ENCODE assay signal across 32 cellular contexts in the genomic region with DNA sequence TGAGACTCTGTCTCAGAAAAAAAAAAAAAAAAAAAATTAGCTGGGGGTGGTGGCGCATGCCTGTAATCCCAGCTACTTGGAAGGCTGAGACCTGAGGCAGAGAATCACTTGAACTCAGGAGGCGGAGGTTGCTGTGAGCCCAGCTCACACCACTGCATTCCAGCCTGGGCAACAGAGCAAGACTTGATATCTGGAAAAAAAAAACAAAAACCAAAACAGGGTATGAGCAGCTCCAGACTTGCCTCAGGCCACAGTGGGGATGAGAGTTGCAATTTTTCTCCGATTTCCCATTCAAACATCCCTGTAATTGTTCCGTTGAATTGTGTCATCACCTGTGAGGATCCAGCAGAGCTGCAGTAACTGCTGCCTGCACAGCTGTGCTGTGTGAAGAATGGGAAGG.
"Had no signal": no experiment of that assay in that cellular context is flagged by ENCODE, and none has a peak within 500 bp of the region (broad histone marks: within the 10 kb centered on the region; RNA-seq: fewer than 3 reads in every experiment).

No MANE protein-coding gene starts in this region.

- H3K4me3 ChIP-seq: esophagus muscularis mucosa, gastrocnemius medialis, hepatocyte, pancreas, psoas muscle, right atrium auricular region, suprapubic skin, tibial artery had no signal

- DNase-seq: activated CD4-positive, alpha-beta memory T cell treated with anti-CD3 and anti-CD28 coated beads, Interleukin-2, amount 10 ng/mL, durations not matched to agents 7 days and 5 days; activated CD4-positive, alpha-beta T cell treated with anti-CD3 and anti-CD28 coated beads, Interleukin-2, amount 10 ng/mL, durations not matched to agents 24 days and 14 days; activated CD8-positive, alpha-beta memory T cell treated with anti-CD3 and anti-CD28 coated beads, Interleukin-2, amount 50 U/mL, for 48 hours; activated gamma-delta T cell treated with Interleukin-2 at 50 U/mL for 16 hours; activated naive CD4-positive, alpha-beta T cell treated with anti-CD3 and anti-CD28 coated beads, Interleukin-2, amount 50 U/mL, for 16 hours; activated T-cell treated with anti-CD3 and anti-CD28 coated beads, Interleukin-2, amount 50 U/mL, for 24 hours; amniotic stem cell; brain microvascular endothelial cell; central memory CD4-positive, alpha-beta T cell; effector memory CD4-positive, alpha-beta T cell; gastrocnemius medialis; glutamatergic neuron; islet precursor cell; left cardiac atrium; left ventricle myocardium superior; pancreas; psoas muscle; stimulated activated CD4-positive, alpha-beta T cell treated with anti-CD3 and anti-CD28 coated beads, Interleukin-15, amount 100 ng/mL, for 24 hours; stimulated activated CD4-positive, alpha-beta T cell treated with anti-CD3 and anti-CD28 coated beads, Interleukin-2, amount 100 ng/mL, for 24 hours; stimulated activated naive B cell treated with anti-CD40 and anti-IgM and Interleukin-4, amounts not matched to agents 10 μg/mL and 1 μg/mL and 100 μg/mL, for 72 hours; SW 1271; T-helper 17 cell; T1000; tibial artery; WERI-Rb-1 had no signal

- H3K27me3 ChIP-seq: brain microvascular endothelial cell, esophagus muscularis mucosa, gastrocnemius medialis, hepatocyte, pancreas, right atrium auricular region, suprapubic skin, tibial artery had no signal

- H3K27ac Mint-ChIP-seq: activated CD4-positive, alpha-beta memory T cell treated with anti-CD3 and anti-CD28 coated beads, Interleukin-2, amount 10 ng/mL, durations not matched to agents 7 days and 5 days; activated CD4-positive, alpha-beta T cell treated with anti-CD3 and anti-CD28 coated beads, Interleukin-2, amount 10 ng/mL, durations not matched to agents 24 days and 14 days; activated T-cell treated with anti-CD3 and anti-CD28 coated beads, Interleukin-2, amount 50 U/mL, for 24 hours; activated T-helper 17 cell treated with anti-CD3 and anti-CD28 coated beads, Interleukin-2, amount 50 U/mL, for 72 hours; nephron; stimulated activated naive B cell treated with anti-CD40 and anti-IgM and Interleukin-4, amounts not matched to agents 10 μg/mL and 1 μg/mL and 100 μg/mL, for 72 hours; T-helper 17 cell had no signal

- H3K4me3 Mint-ChIP-seq: activated CD4-positive, alpha-beta memory T cell treated with anti-CD3 and anti-CD28 coated beads, Interleukin-2, amount 10 ng/mL, durations not matched to agents 7 days and 5 days; activated CD4-positive, alpha-beta T cell treated with anti-CD3 and anti-CD28 coated beads, Interleukin-2, amount 10 ng/mL, durations not matched to agents 24 days and 14 days; activated T-cell treated with anti-CD3 and anti-CD28 coated beads, Interleukin-2, amount 50 U/mL, for 24 hours; activated T-helper 17 cell treated with anti-CD3 and anti-CD28 coated beads, Interleukin-2, amount 50 U/mL, for 72 hours; nephron; stimulated activated naive B cell treated with anti-CD40 and anti-IgM and Interleukin-4, amounts not matched to agents 10 μg/mL and 1 μg/mL and 100 μg/mL, for 72 hours; T-helper 17 cell had no signal

- H3K27me3 Mint-ChIP-seq: activated CD4-positive, alpha-beta memory T cell treated with anti-CD3 and anti-CD28 coated beads, Interleukin-2, amount 10 ng/mL, durations not matched to agents 7 days and 5 days; activated CD4-positive, alpha-beta T cell treated with anti-CD3 and anti-CD28 coated beads, Interleukin-2, amount 10 ng/mL, durations not matched to agents 24 days and 14 days; activated T-cell treated with anti-CD3 and anti-CD28 coated beads, Interleukin-2, amount 50 U/mL, for 24 hours; activated T-helper 17 cell treated with anti-CD3 and anti-CD28 coated beads, Interleukin-2, amount 50 U/mL, for 72 hours; stimulated activated naive B cell treated with anti-CD40 and anti-IgM and Interleukin-4, amounts not matched to agents 10 μg/mL and 1 μg/mL and 100 μg/mL, for 72 hours; T-helper 17 cell had no signal

- H3K9me3 Mint-ChIP-seq: activated CD4-positive, alpha-beta memory T cell treated with anti-CD3 and anti-CD28 coated beads, Interleukin-2, amount 10 ng/mL, durations not matched to agents 7 days and 5 days; activated CD4-positive, alpha-beta T cell treated with anti-CD3 and anti-CD28 coated beads, Interleukin-2, amount 10 ng/mL, durations not matched to agents 24 days and 14 days; activated T-cell treated with anti-CD3 and anti-CD28 coated beads, Interleukin-2, amount 50 U/mL, for 24 hours; activated T-helper 17 cell treated with anti-CD3 and anti-CD28 coated beads, Interleukin-2, amount 50 U/mL, for 72 hours; nephron; stimulated activated naive B cell treated with anti-CD40 and anti-IgM and Interleukin-4, amounts not matched to agents 10 μg/mL and 1 μg/mL and 100 μg/mL, for 72 hours had no signal

- H3K9me3 ChIP-seq: esophagus muscularis mucosa, gastrocnemius medialis, pancreas, psoas muscle, right atrium auricular region, suprapubic skin, tibial artery had no signal

- H3K27ac ChIP-seq: brain microvascular endothelial cell, esophagus muscularis mucosa, gastrocnemius medialis, hepatocyte, pancreas, psoas muscle, right atrium auricular region, suprapubic skin, tibial artery, WERI-Rb-1 had no signal

- H3K4me1 Mint-ChIP-seq: nephron had no signal

- H3K4me1 ChIP-seq: pancreas had no signal

- ATAC-seq: activated CD4-positive, CD25-positive, alpha-beta regulatory T cell treated with anti-CD3 and anti-CD28 coated beads, Interleukin-2, amount 50 U/mL, for 24 hours; activated T-helper 17 cell treated with anti-CD3 and anti-CD28 coated beads, Interleukin-2, amount 50 U/mL, for 72 hours; gastrocnemius medialis; left cardiac atrium; left ventricle myocardium superior; pancreas; psoas muscle; stimulated activated naive B cell treated with anti-CD40 and anti-IgM and Interleukin-4, amounts not matched to agents 10 μg/mL and 1 μg/mL and 100 μg/mL, for 72 hours; T-helper 17 cell had no signal
